ENCODE assay signal across 30 cellular contexts in genomic region chr7:125643302-125643701, GRCh38.
DNase-seq lines count a peak whose midpoint lies in the region; ATAC-seq, FAIRE-seq and TF ChIP-seq lines count a peak whose summit lies in the region.
"Had no signal": no experiment of that assay in that cellular context is flagged by ENCODE, and none has a peak within 500 bp of the region (broad histone marks: within the 10 kb centered on the region; RNA-seq: fewer than 3 reads in every experiment).

No MANE protein-coding gene starts in this region.

- H3K4me2 ChIP-seq in A549, result no peak overlapping the region
- H3K4me2 ChIP-seq: BLaER1; BLaER1 treated with 17β-estradiol and CSF1 and Interleukin-3, amounts not matched to agents 10 nM and 100 nM had no signal

- POLR2A ChIA-PET in A549 (lab: Yijun Ruan, JAX) (no interaction called here), HEK293 (lab: Yijun Ruan, JAX) (no interaction called here)

- H3K9me3 ChIP-seq in A549, result no peaks in the 10 kb centered on the region
- no peaks in the 10 kb centered on the region for H3K9me3 ChIP-seq in HEK293 (ENCODE audit: control insufficient read depth, insufficient read depth, low read depth, low read length)
- H3K9me3 ChIP-seq: BE2C; BLaER1; BLaER1 treated with 17β-estradiol and CSF1 and Interleukin-3, amounts not matched to agents 10 nM and 100 nM; Caco-2 had no signal

- H3K27ac ChIP-seq in 22Rv1 (peak overlapping the region; percentile 98), A549 (no peak overlapping the region), HEK293 (ENCODE audit: extremely low read depth, low read depth, low read length) (no peak overlapping the region)
- H3K27ac ChIP-seq: BLaER1; BLaER1 treated with 17β-estradiol and CSF1 and Interleukin-3, amounts not matched to agents 10 nM and 100 nM; C4-2B had no signal

- CTCF ChIA-PET in A549 (lab: Yijun Ruan, JAX), result no interaction called here
- CTCF ChIA-PET in HEK293 (lab: Yijun Ruan, JAX), result no interaction called here

- ATAC-seq in A549 (no peak), HG03342 (IDR thresholded peaks at IDR 0.05; ENCODE audit: unreplicated experiment) (no peak)
- ATAC-seq: CD8-positive, alpha-beta T cell had no signal

- H3K36me3 ChIP-seq in HEK293 (ENCODE audit: control insufficient read depth in 2 of 2, insufficient read depth in 1 of 2, low read length in 2 of 2), result no peaks in the 10 kb centered on the region
- H3K36me3 ChIP-seq: BE2C; BLaER1; BLaER1 treated with 17β-estradiol and CSF1 and Interleukin-3, amounts not matched to agents 10 nM and 100 nM had no signal

- H3K4me1 ChIP-seq in A549, result no peaks in the 10 kb centered on the region
- H3K4me1 ChIP-seq in HEK293 (ENCODE audit: control insufficient read depth, insufficient read depth, low read length), result no peaks in the 10 kb centered on the region
- H3K4me1 ChIP-seq: BE2C; BLaER1; BLaER1 treated with 17β-estradiol and CSF1 and Interleukin-3, amounts not matched to agents 10 nM and 100 nM; Caco-2 had no signal

- WGBS in A549 (ENCODE audit: missing lambda C conversion rate), result 55% methylated on average over 7 of the region's 7 CpGs

- TF ChIP-seq EP300 in A549 (IDR thresholded peaks at IDR 0.05), result no peak

- H3K4me3 ChIP-seq in A549 (no peak overlapping the region), HEK293 (ENCODE audit: low read depth, low read length) (no peak overlapping the region)
- H3K4me3 ChIP-seq: BLaER1; BLaER1 treated with 17β-estradiol and CSF1 and Interleukin-3, amounts not matched to agents 10 nM and 100 nM had no signal

- TF ChIP-seq POLR2A in A549 (IDR thresholded peaks at IDR 0.05; ENCODE audit: low read length), result no peak

- TF ChIP-seq RAD21 in A549 (conservative IDR thresholded peaks at IDR 0.05 in 1 of 2, IDR thresholded peaks at IDR 0.05 in 1 of 2), result no peak

- TF ChIP-seq CTCF in 22Rv1 (IDR thresholded peaks at IDR 0.05) (no peak), A549 (IDR thresholded peaks at IDR 0.05) (no peak), HEK293 (tag by site-specific recombination; IDR thresholded peaks at IDR 0.05) (no peak)

- FAIRE-seq in A549 (lab: Jason Lieb, UNC), result no peak
- FAIRE-seq: A204.1, D721Med had no signal

- no peak for DNase-seq in A549 (ENCODE audit: low read depth in 1 of 2, low spot score in 1 of 2)
- DNase-seq in Kasumi-1 (lab: John Stamatoyannopoulos, UW), result no peak
- DNase-seq in activated CD4-positive, alpha-beta T cell treated with anti-CD3 and anti-CD28 coated beads, Interleukin-2, amount 50 U/mL, for 48 hours, result no peak
- DNase-seq: 8988T; ACHN; AML-193; C1 segment of cervical spinal cord; Caco-2; Calu3; CD4-positive, alpha-beta memory T cell; CD4-positive, alpha-beta T cell; CD4-positive, CD25-positive, alpha-beta regulatory T cell; CD8-positive, alpha-beta memory T cell; CD8-positive, alpha-beta T cell; COR-L47; DMS 273 treated with DMSO at 0.1 percent for 48 hours; DMS153; DMS79; DMS79 treated with DMSO at 0.1 percent for 48 hours; DND-41; EL had no signal

TF ChIP-seq in A549, 52 proteins besides CTCF, POLR2A, EP300 and RAD21:
- TF ChIP-seq PHF8 (IDR thresholded peaks at IDR 0.05; ENCODE audit: borderline replicate concordance, low read depth) (no peak), HDAC2 (IDR thresholded peaks at IDR 0.05) (no peak), EHMT2 (IDR thresholded peaks at IDR 0.05; ENCODE audit: low read depth) (no peak), ZC3H11A (IDR thresholded peaks at IDR 0.05) (peak; percentile 48), SREBF2 (IDR thresholded peaks at IDR 0.05) (no peak), HOXB13 (CRISPR knock-in tag; IDR thresholded peaks at IDR 0.05; ENCODE audit: low read depth) (no peak)

TF ChIP-seq in HEK293, 187 proteins besides CTCF, POLR2A, EP300 and RAD21 (continues in another document):
- 0 out of 2 replicates have a peak, but pooled peaks have one; percentile 36 for TF ChIP-seq ZNF664 (tag by site-specific recombination; IDR thresholded peaks at IDR 0.05)
- TF ChIP-seq ZNF354C (tag by site-specific recombination; IDR thresholded peaks at IDR 0.05; ENCODE audit: borderline replicate concordance, low read depth), result peak; percentile 73; the same call in 1 of the 2 replicates
- TF ChIP-seq ZNF426 (tag by site-specific recombination; IDR thresholded peaks at IDR 0.05), result peak; percentile 81
- TF ChIP-seq, protein P1, sequence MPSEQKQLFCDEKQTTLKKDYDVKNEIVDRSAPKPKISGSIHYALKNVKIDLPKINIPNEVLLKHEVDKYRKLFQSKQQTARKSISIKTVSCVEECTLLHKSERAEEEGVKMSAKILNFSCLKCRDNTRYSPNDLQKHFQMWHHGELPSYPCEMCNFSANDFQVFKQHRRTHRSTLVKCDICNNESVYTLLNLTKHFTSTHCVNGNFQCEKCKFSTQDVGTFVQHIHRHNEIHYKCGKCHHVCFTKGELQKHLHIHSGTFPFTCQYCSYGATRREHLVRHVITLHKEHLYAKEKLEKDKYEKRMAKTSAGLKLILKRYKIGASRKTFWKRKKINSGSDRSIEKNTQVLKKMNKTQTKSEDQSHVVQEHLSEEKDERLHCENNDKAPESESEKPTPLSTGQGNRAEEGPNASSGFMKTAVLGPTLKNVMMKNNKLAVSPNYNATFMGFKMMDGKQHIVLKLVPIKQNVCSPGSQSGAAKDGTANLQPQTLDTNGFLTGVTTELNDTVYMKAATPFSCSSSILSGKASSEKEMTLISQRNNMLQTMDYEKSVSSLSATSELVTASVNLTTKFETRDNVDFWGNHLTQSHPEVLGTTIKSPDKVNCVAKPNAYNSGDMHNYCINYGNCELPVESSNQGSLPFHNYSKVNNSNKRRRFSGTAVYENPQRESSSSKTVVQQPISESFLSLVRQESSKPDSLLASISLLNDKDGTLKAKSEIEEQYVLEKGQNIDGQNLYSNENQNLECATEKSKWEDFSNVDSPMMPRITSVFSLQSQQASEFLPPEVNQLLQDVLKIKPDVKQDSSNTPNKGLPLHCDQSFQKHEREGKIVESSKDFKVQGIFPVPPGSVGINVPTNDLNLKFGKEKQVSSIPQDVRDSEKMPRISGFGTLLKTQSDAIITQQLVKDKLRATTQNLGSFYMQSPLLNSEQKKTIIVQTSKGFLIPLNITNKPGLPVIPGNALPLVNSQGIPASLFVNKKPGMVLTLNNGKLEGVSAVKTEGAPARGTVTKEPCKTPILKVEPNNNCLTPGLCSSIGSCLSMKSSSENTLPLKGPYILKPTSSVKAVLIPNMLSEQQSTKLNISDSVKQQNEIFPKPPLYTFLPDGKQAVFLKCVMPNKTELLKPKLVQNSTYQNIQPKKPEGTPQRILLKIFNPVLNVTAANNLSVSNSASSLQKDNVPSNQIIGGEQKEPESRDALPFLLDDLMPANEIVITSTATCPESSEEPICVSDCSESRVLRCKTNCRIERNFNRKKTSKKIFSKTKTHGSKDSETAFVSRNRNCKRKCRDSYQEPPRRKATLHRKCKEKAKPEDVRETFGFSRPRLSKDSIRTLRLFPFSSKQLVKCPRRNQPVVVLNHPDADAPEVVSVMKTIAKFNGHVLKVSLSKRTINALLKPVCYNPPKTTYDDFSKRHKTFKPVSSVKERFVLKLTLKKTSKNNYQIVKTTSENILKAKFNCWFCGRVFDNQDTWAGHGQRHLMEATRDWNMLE (tag by site-specific recombination; conservative IDR thresholded peaks at IDR 0.05; ENCODE audit: low read depth), result peak; percentile 82
- TF ChIP-seq ZNF138 (tag by site-specific recombination; IDR thresholded peaks at IDR 0.05; ENCODE audit: borderline replicate concordance), result peak; percentile 80; the same call in 1 of the 2 replicates
- TF ChIP-seq ZNF514 (tag by site-specific recombination; IDR thresholded peaks at IDR 0.05), result 0 out of 2 replicates have a peak, but pooled peaks have one; percentile 39
- no peak for TF ChIP-seq ZNF768 (tag by site-specific recombination; IDR thresholded peaks at IDR 0.05)
- TF ChIP-seq ZNF202 (tag by site-specific recombination; IDR thresholded peaks at IDR 0.05; ENCODE audit: borderline replicate concordance), result peak; percentile 97
- TF ChIP-seq ELK4 (IDR thresholded peaks at IDR 0.05; ENCODE audit: borderline replicate concordance, low read depth, low read length), result no peak
- 0 out of 2 replicates have a peak, but pooled peaks have one; percentile 46 for TF ChIP-seq ZNF404 (tag by site-specific recombination; IDR thresholded peaks at IDR 0.05)
- TF ChIP-seq REST (tag by site-specific recombination; IDR thresholded peaks at IDR 0.05), result peak; percentile 66; the same call in 1 of the 2 replicates
